Comparison of ENCODE assay signal across 8 cellular contexts in the genomic region with DNA sequence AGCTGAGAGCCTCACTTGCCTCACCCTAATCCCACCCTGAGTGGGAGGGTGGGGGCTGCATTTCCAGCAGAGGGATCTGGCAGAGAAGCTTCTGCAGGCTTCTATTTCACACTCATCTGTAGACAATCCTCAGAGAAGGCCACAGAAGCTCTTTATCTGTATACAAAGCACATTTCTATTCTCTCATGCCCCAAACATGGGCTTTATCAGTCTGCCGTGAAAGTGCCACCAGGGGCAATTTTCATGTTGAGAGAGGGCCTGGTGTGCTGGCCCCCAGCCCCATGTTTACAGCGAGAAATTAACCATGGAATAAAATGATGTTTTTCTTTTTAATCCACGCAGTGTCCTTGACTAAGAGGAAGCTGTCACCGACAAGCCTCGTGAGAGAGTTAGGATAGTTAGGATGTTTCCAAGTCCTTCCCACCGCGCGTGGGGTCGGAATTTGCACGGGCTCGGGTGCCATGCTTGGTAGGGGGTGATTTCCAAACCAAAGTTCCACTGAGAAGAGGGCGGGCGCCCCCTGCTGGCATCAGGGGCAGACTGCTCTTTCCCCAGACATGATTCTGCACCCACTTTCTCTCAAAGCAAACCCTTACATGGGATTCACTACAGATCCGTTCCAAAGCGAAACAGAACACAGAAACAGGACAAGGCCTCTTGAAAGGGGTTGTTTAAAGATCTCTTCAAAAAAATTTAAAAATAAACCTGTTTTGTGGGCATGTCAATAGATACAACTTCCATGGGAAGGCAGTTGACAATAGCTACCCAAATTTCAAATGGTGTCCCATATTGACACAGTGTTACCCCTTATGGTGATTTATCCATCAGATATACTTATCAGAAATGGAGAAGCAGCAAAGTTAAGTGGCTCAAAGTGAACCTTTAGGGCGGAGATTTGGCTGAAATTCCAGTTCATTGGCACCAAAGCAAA. TPM values are rescaled to one million over a fixed set of nuclear protein-coding genes. Genes with fewer than 3 reads are reported as not detected.
DNase-seq lines count a peak whose midpoint lies in the region; ATAC-seq and TF ChIP-seq lines count a peak whose summit lies in the region.

No MANE protein-coding gene starts in this region.

- no peaks in the 10 kb centered on the region for H3K27me3 ChIP-seq in BE2C
- H3K27me3 ChIP-seq in naive thymus-derived CD4-positive, alpha-beta T cell (ENCODE audit: control insufficient read depth in 2 of 2, insufficient read depth in 2 of 2, low read length in 2 of 2) = no peaks in the 10 kb centered on the region

- TF ChIP-seq CTCF in BE2C (IDR thresholded peaks at IDR 0.05; ENCODE audit: low read depth, low read length) (peak; percentile 98), HEK293 (tag by site-specific recombination; IDR thresholded peaks at IDR 0.05) (peak; percentile 75)

- ATAC-seq in naive thymus-derived CD4-positive, alpha-beta T cell = peak; percentile 66
- peak; percentile 63 to 71 for ATAC-seq in stimulated activated naive B cell treated with anti-CD40 and anti-IgM and Interleukin-4, amounts not matched to agents 10 μg/mL and 1 μg/mL and 100 μg/mL, for 72 hours (replicated peaks)
- ATAC-seq in HG02610 (IDR thresholded peaks at IDR 0.05; ENCODE audit: unreplicated experiment) = no peak

- no peaks in the 10 kb centered on the region for H3K27me3 Mint-ChIP-seq in naive thymus-derived CD4-positive, alpha-beta T cell
- peaks cover 5 to 9% of the 10 kb centered on the region in 2 donors for H3K27me3 Mint-ChIP-seq in stimulated activated naive B cell treated with anti-CD40 and anti-IgM and Interleukin-4, amounts not matched to agents 10 μg/mL and 1 μg/mL and 100 μg/mL, for 72 hours

- peaks cover 0 to 10% (median 4%) of the 10 kb centered on the region in 5 donors for H3K36me3 Mint-ChIP-seq in naive thymus-derived CD4-positive, alpha-beta T cell
- peaks cover 11 to 27% of the 10 kb centered on the region in 2 donors for H3K36me3 Mint-ChIP-seq in stimulated activated naive B cell treated with anti-CD40 and anti-IgM and Interleukin-4, amounts not matched to agents 10 μg/mL and 1 μg/mL and 100 μg/mL, for 72 hours

- CTCF ChIA-PET in HEK293 (lab: Yijun Ruan, JAX) = interaction anchor here (0.7 to 10.8 kb wide), 40 partner anchors 9 to 811 kb away, joined by 3 to 165 read pairs (median 4); partner anchors contain the start of genes BDKRB2 and C14orf132
- CTCF ChIA-PET in naive thymus-derived CD4-positive, alpha-beta T cell (lab: Charles Lee) = interaction anchor here (0.7 to 7.0 kb wide), 14 partner anchors 12 to 716 kb away, joined by 3 to 87 read pairs (median 3); no protein-coding TSS in a partner anchor

- no peak overlapping the region for H3K27ac ChIP-seq in HEK293 (ENCODE audit: extremely low read depth, low read depth, low read length)
- H3K27ac ChIP-seq in naive thymus-derived CD4-positive, alpha-beta T cell (ENCODE audit: low read depth, low read length) = no peak overlapping the region

- DNase-seq in BE2C (peak; percentile 88), NCI-H748 treated with DMSO at 0.1 percent for 48 hours (lab: John Stamatoyannopoulos, UW) (peak; percentile 60), erythroblast (lab: John Stamatoyannopoulos, UW) (peak; percentile 62 to 78)
- peak; percentile 91 for DNase-seq in activated CD8-positive, alpha-beta memory T cell treated with anti-CD3 and anti-CD28 coated beads, Interleukin-2, amount 50 U/mL, for 48 hours
- DNase-seq in naive thymus-derived CD4-positive, alpha-beta T cell = peak; percentile 41 to 73 (median 67)
- DNase-seq in stimulated activated naive B cell treated with anti-CD40 and anti-IgM and Interleukin-4, amounts not matched to agents 10 μg/mL and 1 μg/mL and 100 μg/mL, for 72 hours = peak; percentile 31

- H3K4me3 ChIP-seq in BE2C (ENCODE audit: low read depth, low read length) = no peak overlapping the region; the same call in 1 of the 2 replicates
- H3K4me3 ChIP-seq in HEK293 (ENCODE audit: low read depth, low read length) = no peak overlapping the region
- no peak overlapping the region for H3K4me3 ChIP-seq in naive thymus-derived CD4-positive, alpha-beta T cell (ENCODE audit: low read length)

- H3K9me3 Mint-ChIP-seq in naive thymus-derived CD4-positive, alpha-beta T cell = peaks cover 0 to 32% (median 12%) of the 10 kb centered on the region in 11 donors
- H3K9me3 Mint-ChIP-seq in stimulated activated naive B cell treated with anti-CD40 and anti-IgM and Interleukin-4, amounts not matched to agents 10 μg/mL and 1 μg/mL and 100 μg/mL, for 72 hours = peaks cover 5 to 14% of the 10 kb centered on the region in 2 donors

- H3K27ac Mint-ChIP-seq in naive thymus-derived CD4-positive, alpha-beta T cell = peak overlapping the region in 1 of 9 donors; percentile 9
- no peak overlapping the region for H3K27ac Mint-ChIP-seq in stimulated activated naive B cell treated with anti-CD40 and anti-IgM and Interleukin-4, amounts not matched to agents 10 μg/mL and 1 μg/mL and 100 μg/mL, for 72 hours

- no peak for TF ChIP-seq POLR2A in erythroblast (IDR thresholded peaks at IDR 0.05; ENCODE audit: low read length)

- H3K36me3 ChIP-seq in BE2C (no peaks in the 10 kb centered on the region), HEK293 (ENCODE audit: control insufficient read depth in 2 of 2, insufficient read depth in 1 of 2, low read length in 2 of 2) (no peaks in the 10 kb centered on the region)
- no peaks in the 10 kb centered on the region for H3K36me3 ChIP-seq in naive thymus-derived CD4-positive, alpha-beta T cell (ENCODE audit: control insufficient read depth in 2 of 3, insufficient read depth in 3 of 3, low read length in 3 of 3)

- H3K4me1 ChIP-seq in BE2C (peaks cover 31% of the 10 kb centered on the region), HEK293 (ENCODE audit: control insufficient read depth, insufficient read depth, low read length) (no peaks in the 10 kb centered on the region)
- peaks cover 0 to 2% of the 10 kb centered on the region in 2 donors for H3K4me1 ChIP-seq in naive thymus-derived CD4-positive, alpha-beta T cell (ENCODE audit: control insufficient read depth in 2 of 2, insufficient read depth in 2 of 2, low read length in 2 of 2)

- POLR2A ChIA-PET in HEK293 (lab: Yijun Ruan, JAX) = no interaction called here
- POLR2A ChIA-PET in naive thymus-derived CD4-positive, alpha-beta T cell (lab: Charles Lee) = no interaction called here

- no peak overlapping the region for H3K4me3 Mint-ChIP-seq in naive thymus-derived CD4-positive, alpha-beta T cell
- no peak overlapping the region for H3K4me3 Mint-ChIP-seq in stimulated activated naive B cell treated with anti-CD40 and anti-IgM and Interleukin-4, amounts not matched to agents 10 μg/mL and 1 μg/mL and 100 μg/mL, for 72 hours

- peaks cover 12% of the 10 kb centered on the region; the same call in 1 of the 2 replicates for H3K9me3 ChIP-seq in BE2C
- H3K9me3 ChIP-seq in HEK293 (ENCODE audit: control insufficient read depth, insufficient read depth, low read depth, low read length) = no peaks in the 10 kb centered on the region
- peaks cover 0 to 15% (median 4%) of the 10 kb centered on the region in 3 experiments for H3K9me3 ChIP-seq in naive thymus-derived CD4-positive, alpha-beta T cell (ENCODE audit: control insufficient read depth in 2 of 3, low read length in 3 of 3)

- H3K4me1 Mint-ChIP-seq in naive thymus-derived CD4-positive, alpha-beta T cell = peaks cover 0 to 5% (median 0%) of the 10 kb centered on the region in 7 donors
- H3K4me1 Mint-ChIP-seq in stimulated activated naive B cell treated with anti-CD40 and anti-IgM and Interleukin-4, amounts not matched to agents 10 μg/mL and 1 μg/mL and 100 μg/mL, for 72 hours = peaks cover 0 to 2% of the 10 kb centered on the region in 2 donors

- intact Hi-C loops in naive thymus-derived CD4-positive, alpha-beta T cell (cut with micrococcal nuclease) = loop anchor here (1.0 to 5.0 kb wide), 4 partner anchors 149 to 175 kb away; no protein-coding TSS in a partner anchor

TF ChIP-seq in HEK293, 187 proteins besides CTCF, POLR2A, EP300 and RAD21:
- TF ChIP-seq ZFHX2 (tag by site-specific recombination; conservative IDR thresholded peaks at IDR 0.05) = peak; percentile 25; the same call in 1 of the 2 replicates
- TF ChIP-seq ZXDB (tag by site-specific recombination; IDR thresholded peaks at IDR 0.05) = 0 out of 2 replicates have a peak, but pooled peaks have one; percentile 32
- no peak for TF ChIP-seq ZNF248 (tag by site-specific recombination; IDR thresholded peaks at IDR 0.05)
- TF ChIP-seq GLIS2 (tag by site-specific recombination; IDR thresholded peaks at IDR 0.05) = peak; percentile 68
- no peak for TF ChIP-seq ZNF571 (tag by site-specific recombination; IDR thresholded peaks at IDR 0.05)
- peak; percentile 91 for TF ChIP-seq GLIS1 (tag by site-specific recombination; IDR thresholded peaks at IDR 0.05)
- TF ChIP-seq ZNF664 (tag by site-specific recombination; IDR thresholded peaks at IDR 0.05) = no peak
- TF ChIP-seq KLF1 (tag by site-specific recombination; IDR thresholded peaks at IDR 0.05) = no peak
- TF ChIP-seq ZNF654 (tag by site-specific recombination; IDR thresholded peaks at IDR 0.05; ENCODE audit: low read depth) = peak; percentile 92
TF ChIP-seq in HEK293: peak in this region for 5.

RNA-seq across cellular contexts. Expression of gene BDKRB1, which starts 19.4 kb away (rescaled TPM):
- 0.54 TPM for polyA plus RNA-seq in BE2C (2012; ENCODE audit: insufficient read depth, insufficient read length, low read depth)
- not detected for total RNA-seq in naive thymus-derived CD4-positive, alpha-beta T cell
- polyA plus RNA-seq in naive thymus-derived CD4-positive, alpha-beta T cell = not detected

Comparison
In these comparisons a context has a peak if more than half of its experiments do, and no peak if none do; other contexts are left out.
1. DNase-seq: peak in every context shown above with its lines; median percentile 91 in activated CD8-positive, alpha-beta memory T cell treated with anti-CD3 and anti-CD28 coated beads, Interleukin-2, amount 50 U/mL, for 48 hours; 88 in BE2C; 70 in erythroblast; 67 in naive thymus-derived CD4-positive, alpha-beta T cell; 60 in NCI-H748 treated with DMSO at 0.1 percent for 48 hours; 31 in stimulated activated naive B cell treated with anti-CD40 and anti-IgM and Interleukin-4, amounts not matched to agents 10 μg/mL and 1 μg/mL and 100 μg/mL, for 72 hours.